In genomic region chr4:173371292-173372192, GRCh38 we compare ENCODE assay signal across 1 cellular context.
TF ChIP-seq lines count a peak whose summit lies in the region.

No MANE protein-coding gene starts in this region.

TF ChIP-seq in HepG2, 621 proteins besides CTCF, POLR2A, EP300 and RAD21 (continued from another document):
- TF ChIP-seq CBX5 (CRISPR knock-in tag; IDR thresholded peaks at IDR 0.05; ENCODE audit: borderline replicate concordance) (peak; percentile 67; the same call in 1 of the 2 replicates), ZNF576 (CRISPR knock-in tag; IDR thresholded peaks at IDR 0.05) (no peak), KDM3A (CRISPR knock-in tag; IDR thresholded peaks at IDR 0.05; ENCODE audit: low read depth) (no peak), ZSCAN22 (CRISPR knock-in tag; IDR thresholded peaks at IDR 0.05) (peak; percentile 58; the same call in 1 of the 2 replicates), TMF1 (CRISPR knock-in tag; IDR thresholded peaks at IDR 0.05; ENCODE audit: low read depth) (0 out of 2 replicates have a peak, but pooled peaks have one; percentile 24), ZNF367 (CRISPR knock-in tag; IDR thresholded peaks at IDR 0.05; ENCODE audit: borderline replicate concordance) (no peak), TEF (CRISPR knock-in tag; IDR thresholded peaks at IDR 0.05) (no peak), ZNF556 (CRISPR knock-in tag; IDR thresholded peaks at IDR 0.05; ENCODE audit: borderline replicate concordance) (peak; percentile 48; the same call in 1 of the 2 replicates), RBM39 (IDR thresholded peaks at IDR 0.05; ENCODE audit: low read depth, low read length, poor library complexity, severe bottlenecking) (peak; percentile 3), ZNF878 (CRISPR knock-in tag; IDR thresholded peaks at IDR 0.05) (0 out of 2 replicates have a peak, but pooled peaks have one; percentile 17), SNRNP70 (IDR thresholded peaks at IDR 0.05; ENCODE audit: low read depth, low read length) (no peak), BORCS8-MEF2B (CRISPR knock-in tag; IDR thresholded peaks at IDR 0.05) (0 out of 2 replicates have a peak, but pooled peaks have one; percentile 21), HIVEP1 (CRISPR knock-in tag; IDR thresholded peaks at IDR 0.05) (no peak), MYPOP (CRISPR knock-in tag; IDR thresholded peaks at IDR 0.05) (peak; percentile 56; the same call in 1 of the 2 replicates), MED1 (CRISPR knock-in tag; IDR thresholded peaks at IDR 0.05) (peak; percentile 32; the same call in 1 of the 2 replicates), KIAA2018 (CRISPR knock-in tag; IDR thresholded peaks at IDR 0.05; ENCODE audit: borderline replicate concordance) (0 out of 2 replicates have a peak, but pooled peaks have one; percentile 51), ZNF441 (CRISPR knock-in tag; IDR thresholded peaks at IDR 0.05; ENCODE audit: borderline replicate concordance) (peak; percentile 75; the same call in 1 of the 2 replicates), SOX6 (IDR thresholded peaks at IDR 0.05) (no peak), SOX6 (CRISPR knock-in tag; IDR thresholded peaks at IDR 0.05) (peak; percentile 31; the same call in 1 of the 2 replicates), CEBPG (CRISPR knock-in tag; IDR thresholded peaks at IDR 0.05) (no peak), IRF2 (CRISPR knock-in tag; IDR thresholded peaks at IDR 0.05) (0 out of 2 replicates have a peak, but pooled peaks have one; percentile 31), SP140L (CRISPR knock-in tag; IDR thresholded peaks at IDR 0.05; ENCODE audit: borderline replicate concordance) (no peak), FOXA3 (CRISPR knock-in tag; IDR thresholded peaks at IDR 0.05) (0 out of 2 replicates have a peak, but pooled peaks have one; percentile 7), RBFOX2 (IDR thresholded peaks at IDR 0.05; ENCODE audit: low read depth, low read length) (0 out of 2 replicates have a peak, but pooled peaks have one; percentile 8), ZNF766 (CRISPR knock-in tag; IDR thresholded peaks at IDR 0.05; ENCODE audit: borderline replicate concordance) (no peak), ZNF580 (CRISPR knock-in tag; IDR thresholded peaks at IDR 0.05; ENCODE audit: borderline replicate concordance, low read depth) (peak; percentile 58; the same call in 1 of the 2 replicates)
- TF ChIP-seq, protein P1, sequence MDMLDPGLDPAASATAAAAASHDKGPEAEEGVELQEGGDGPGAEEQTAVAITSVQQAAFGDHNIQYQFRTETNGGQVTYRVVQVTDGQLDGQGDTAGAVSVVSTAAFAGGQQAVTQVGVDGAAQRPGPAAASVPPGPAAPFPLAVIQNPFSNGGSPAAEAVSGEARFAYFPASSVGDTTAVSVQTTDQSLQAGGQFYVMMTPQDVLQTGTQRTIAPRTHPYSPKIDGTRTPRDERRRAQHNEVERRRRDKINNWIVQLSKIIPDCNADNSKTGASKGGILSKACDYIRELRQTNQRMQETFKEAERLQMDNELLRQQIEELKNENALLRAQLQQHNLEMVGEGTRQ (IDR thresholded peaks at IDR 0.05; ENCODE audit: low read depth, low read length) = no peak
- TF ChIP-seq, protein P1 (CRISPR knock-in tag; IDR thresholded peaks at IDR 0.05; ENCODE audit: borderline replicate concordance) = no peak
- TF ChIP-seq, protein P2, sequence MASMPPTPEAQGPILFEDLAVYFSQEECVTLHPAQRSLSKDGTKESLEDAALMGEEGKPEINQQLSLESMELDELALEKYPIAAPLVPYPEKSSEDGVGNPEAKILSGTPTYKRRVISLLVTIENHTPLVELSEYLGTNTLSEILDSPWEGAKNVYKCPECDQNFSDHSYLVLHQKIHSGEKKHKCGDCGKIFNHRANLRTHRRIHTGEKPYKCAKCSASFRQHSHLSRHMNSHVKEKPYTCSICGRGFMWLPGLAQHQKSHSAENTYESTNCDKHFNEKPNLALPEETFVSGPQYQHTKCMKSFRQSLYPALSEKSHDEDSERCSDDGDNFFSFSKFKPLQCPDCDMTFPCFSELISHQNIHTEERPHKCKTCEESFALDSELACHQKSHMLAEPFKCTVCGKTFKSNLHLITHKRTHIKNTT (CRISPR knock-in tag; IDR thresholded peaks at IDR 0.05) = no peak
- TF ChIP-seq, protein P3, sequence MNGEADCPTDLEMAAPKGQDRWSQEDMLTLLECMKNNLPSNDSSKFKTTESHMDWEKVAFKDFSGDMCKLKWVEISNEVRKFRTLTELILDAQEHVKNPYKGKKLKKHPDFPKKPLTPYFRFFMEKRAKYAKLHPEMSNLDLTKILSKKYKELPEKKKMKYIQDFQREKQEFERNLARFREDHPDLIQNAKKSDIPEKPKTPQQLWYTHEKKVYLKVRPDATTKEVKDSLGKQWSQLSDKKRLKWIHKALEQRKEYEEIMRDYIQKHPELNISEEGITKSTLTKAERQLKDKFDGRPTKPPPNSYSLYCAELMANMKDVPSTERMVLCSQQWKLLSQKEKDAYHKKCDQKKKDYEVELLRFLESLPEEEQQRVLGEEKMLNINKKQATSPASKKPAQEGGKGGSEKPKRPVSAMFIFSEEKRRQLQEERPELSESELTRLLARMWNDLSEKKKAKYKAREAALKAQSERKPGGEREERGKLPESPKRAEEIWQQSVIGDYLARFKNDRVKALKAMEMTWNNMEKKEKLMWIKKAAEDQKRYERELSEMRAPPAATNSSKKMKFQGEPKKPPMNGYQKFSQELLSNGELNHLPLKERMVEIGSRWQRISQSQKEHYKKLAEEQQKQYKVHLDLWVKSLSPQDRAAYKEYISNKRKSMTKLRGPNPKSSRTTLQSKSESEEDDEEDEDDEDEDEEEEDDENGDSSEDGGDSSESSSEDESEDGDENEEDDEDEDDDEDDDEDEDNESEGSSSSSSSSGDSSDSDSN (CRISPR knock-in tag; IDR thresholded peaks at IDR 0.05) = peak; percentile 90
- TF ChIP-seq, protein P4, sequence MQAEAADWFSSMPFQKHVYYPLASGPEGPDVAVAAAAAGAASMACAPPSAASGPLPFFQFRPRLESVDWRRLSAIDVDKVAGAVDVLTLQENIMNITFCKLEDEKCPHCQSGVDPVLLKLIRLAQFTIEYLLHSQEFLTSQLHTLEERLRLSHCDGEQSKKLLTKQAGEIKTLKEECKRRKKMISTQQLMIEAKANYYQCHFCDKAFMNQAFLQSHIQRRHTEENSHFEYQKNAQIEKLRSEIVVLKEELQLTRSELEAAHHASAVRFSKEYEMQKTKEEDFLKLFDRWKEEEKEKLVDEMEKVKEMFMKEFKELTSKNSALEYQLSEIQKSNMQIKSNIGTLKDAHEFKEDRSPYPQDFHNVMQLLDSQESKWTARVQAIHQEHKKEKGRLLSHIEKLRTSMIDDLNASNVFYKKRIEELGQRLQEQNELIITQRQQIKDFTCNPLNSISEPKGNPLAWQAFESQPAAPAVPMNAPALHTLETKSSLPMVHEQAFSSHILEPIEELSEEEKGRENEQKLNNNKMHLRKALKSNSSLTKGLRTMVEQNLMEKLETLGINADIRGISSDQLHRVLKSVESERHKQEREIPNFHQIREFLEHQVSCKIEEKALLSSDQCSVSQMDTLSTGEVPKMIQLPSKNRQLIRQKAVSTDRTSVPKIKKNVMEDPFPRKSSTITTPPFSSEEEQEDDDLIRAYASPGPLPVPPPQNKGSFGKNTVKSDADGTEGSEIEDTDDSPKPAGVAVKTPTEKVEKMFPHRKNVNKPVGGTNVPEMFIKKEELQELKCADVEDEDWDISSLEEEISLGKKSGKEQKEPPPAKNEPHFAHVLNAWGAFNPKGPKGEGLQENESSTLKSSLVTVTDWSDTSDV (CRISPR knock-in tag; IDR thresholded peaks at IDR 0.05) = no peak
- TF ChIP-seq, protein P5, sequence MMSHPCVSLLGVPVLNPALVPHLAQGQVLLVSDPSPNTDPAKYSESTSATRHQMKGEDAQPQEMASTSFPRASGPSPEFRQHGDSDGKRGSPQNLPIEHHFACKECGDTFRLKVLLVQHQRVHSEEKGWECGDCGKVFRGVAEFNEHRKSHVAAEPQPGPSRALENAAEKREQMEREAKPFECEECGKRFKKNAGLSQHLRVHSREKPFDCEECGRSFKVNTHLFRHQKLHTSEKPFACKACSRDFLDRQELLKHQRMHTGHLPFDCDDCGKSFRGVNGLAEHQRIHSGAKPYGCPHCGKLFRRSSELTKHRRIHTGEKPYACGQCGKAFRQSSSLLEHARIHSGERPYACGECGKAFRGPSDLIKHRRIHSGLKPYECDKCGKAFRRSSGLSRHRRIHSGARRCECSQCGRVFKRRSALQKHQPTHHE (CRISPR knock-in tag; IDR thresholded peaks at IDR 0.05; ENCODE audit: borderline replicate concordance) = 0 out of 2 replicates have a peak, but pooled peaks have one; percentile 34
- TF ChIP-seq, protein P6, sequence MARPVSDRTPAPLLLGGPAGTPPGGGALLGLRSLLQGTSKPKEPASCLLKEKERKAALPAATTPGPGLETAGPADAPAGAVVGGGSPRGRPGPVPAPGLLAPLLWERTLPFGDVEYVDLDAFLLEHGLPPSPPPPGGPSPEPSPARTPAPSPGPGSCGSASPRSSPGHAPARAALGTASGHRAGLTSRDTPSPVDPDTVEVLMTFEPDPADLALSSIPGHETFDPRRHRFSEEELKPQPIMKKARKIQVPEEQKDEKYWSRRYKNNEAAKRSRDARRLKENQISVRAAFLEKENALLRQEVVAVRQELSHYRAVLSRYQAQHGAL (CRISPR knock-in tag; IDR thresholded peaks at IDR 0.05; ENCODE audit: not compliant biosample characterization) = no peak
